In the genomic region with DNA sequence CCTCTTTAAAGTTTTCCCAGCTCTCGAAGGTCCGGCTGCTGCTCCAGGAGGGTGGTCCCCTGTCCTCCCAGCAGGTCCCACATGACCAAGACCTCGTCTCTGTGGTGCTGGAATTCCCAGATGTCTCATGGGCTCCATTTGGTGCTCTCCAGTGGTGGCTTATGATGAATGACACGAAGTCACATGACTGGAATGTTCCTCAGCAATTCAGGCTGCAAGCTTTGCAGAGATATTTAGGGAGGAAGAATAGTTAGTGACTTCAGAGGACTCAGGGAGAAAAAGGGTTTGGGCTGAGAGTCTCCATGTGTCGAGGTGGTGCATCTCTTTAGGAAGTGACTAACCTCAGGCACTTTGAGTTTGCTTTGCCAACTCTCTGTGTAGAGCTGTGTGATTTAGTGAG, we compare ENCODE assay signal across 20 cellular contexts. TPM values are rescaled to one million over a fixed set of nuclear protein-coding genes. Genes with fewer than 3 reads are reported as not detected.
DNase-seq lines count a peak whose midpoint lies in the region; ATAC-seq and TF ChIP-seq lines count a peak whose summit lies in the region.
"Had no signal": no experiment of that assay in that cellular context is flagged by ENCODE, and none has a peak within 500 bp of the region (broad histone marks: within the 10 kb centered on the region; RNA-seq: fewer than 3 reads in every experiment).

No MANE protein-coding gene starts in this region.

- TF ChIP-seq EP300 in Ishikawa (IDR thresholded peaks at IDR 0.05; ENCODE audit: borderline replicate concordance), result no peak

- TF ChIP-seq RAD21 in Ishikawa (IDR thresholded peaks at IDR 0.05; ENCODE audit: low read depth), result no peak

- H2AFZ ChIP-seq in neural progenitor cell (replicated peaks), result no peak overlapping the region
- H2AFZ ChIP-seq: GM23248 had no signal

- no peaks in the 10 kb centered on the region for H3F3A ChIP-seq in neural progenitor cell (ENCODE audit: low read depth)

- ATAC-seq in GM18502 (IDR thresholded peaks at IDR 0.05; ENCODE audit: poor library complexity, unreplicated experiment), result no peak

- H3K27ac ChIP-seq in neural progenitor cell, result no peak overlapping the region
- H3K27ac ChIP-seq: GM23248 had no signal

- H4K20me1 ChIP-seq in neural progenitor cell (ENCODE audit: low read depth), result no peaks in the 10 kb centered on the region

- H3K9me3 ChIP-seq in neural progenitor cell (ENCODE audit: low read depth), result no peaks in the 10 kb centered on the region

- H3K36me3 Mint-ChIP-seq in neural progenitor cell, result no peaks in the 10 kb centered on the region
- no peaks in the 10 kb centered on the region for H3K36me3 Mint-ChIP-seq in T-helper 2 cell treated with Interferon-gamma antibody and Interleukin-4, amounts not matched to agents 5 μg/mL and 100 μg/mL, for 36 hours (ENCODE audit: low read depth)
- peaks cover 1% of the 10 kb centered on the region for H3K36me3 Mint-ChIP-seq in progenitor cell of endocrine pancreas (ENCODE audit: insufficient read depth)
- H3K36me3 Mint-ChIP-seq: CD4-positive, alpha-beta memory T cell had no signal

- no peaks in the 10 kb centered on the region for H3K79me2 ChIP-seq in neural progenitor cell (ENCODE audit: low read depth)

- DNase-seq in left kidney (ENCODE audit: low read depth, low spot score) (peak; percentile 39), neural progenitor cell (ENCODE audit: low spot score) (no peak), AG08396 (ENCODE audit: low spot score) (no peak), progenitor cell of endocrine pancreas (ENCODE audit: low spot score, unreplicated experiment) (no peak)
- no peak for DNase-seq in T-helper 2 cell treated with Interferon-gamma antibody and Interleukin-4, amounts not matched to agents 5 μg/mL and 100 μg/mL, for 36 hours (ENCODE audit: low spot score)
- DNase-seq: C1 segment of cervical spinal cord; Calu3; CD4-positive, alpha-beta memory T cell; COR-L47; DMS53; DMS79 treated with DMSO at 0.1 percent for 48 hours; GF-D8; GM23248; H7; HCEC 1CT had no signal

- no peaks in the 10 kb centered on the region for H3K27me3 ChIP-seq in neural progenitor cell

- peaks cover 8% of the 10 kb centered on the region for H3K27me3 Mint-ChIP-seq in neural progenitor cell (ENCODE audit: insufficient read depth, low read depth)
- no peaks in the 10 kb centered on the region for H3K27me3 Mint-ChIP-seq in T-helper 2 cell treated with Interferon-gamma antibody and Interleukin-4, amounts not matched to agents 5 μg/mL and 100 μg/mL, for 36 hours (ENCODE audit: low read depth)
- peaks cover 37% of the 10 kb centered on the region for H3K27me3 Mint-ChIP-seq in progenitor cell of endocrine pancreas

- H3K9me3 Mint-ChIP-seq in neural progenitor cell (peaks cover 2% of the 10 kb centered on the region), progenitor cell of endocrine pancreas (ENCODE audit: low read depth) (peaks cover 3% of the 10 kb centered on the region)
- H3K9me3 Mint-ChIP-seq in T-helper 2 cell treated with Interferon-gamma antibody and Interleukin-4, amounts not matched to agents 5 μg/mL and 100 μg/mL, for 36 hours, result no peaks in the 10 kb centered on the region
- H3K9me3 Mint-ChIP-seq: CD4-positive, alpha-beta memory T cell had no signal

- H3K4me2 ChIP-seq in neural progenitor cell, result no peak overlapping the region

- no peak overlapping the region for H3K4me3 Mint-ChIP-seq in neural progenitor cell
- H3K4me3 Mint-ChIP-seq in T-helper 2 cell treated with Interferon-gamma antibody and Interleukin-4, amounts not matched to agents 5 μg/mL and 100 μg/mL, for 36 hours, result no peak overlapping the region
- no peak overlapping the region for H3K4me3 Mint-ChIP-seq in progenitor cell of endocrine pancreas (ENCODE audit: low read depth)
- H3K4me3 Mint-ChIP-seq: B cell; CD4-positive, alpha-beta memory T cell had no signal

- H3K4me1 Mint-ChIP-seq in neural progenitor cell (peaks cover 15% of the 10 kb centered on the region), progenitor cell of endocrine pancreas (ENCODE audit: low read depth) (no peaks in the 10 kb centered on the region)
- H3K4me1 Mint-ChIP-seq in T-helper 2 cell treated with Interferon-gamma antibody and Interleukin-4, amounts not matched to agents 5 μg/mL and 100 μg/mL, for 36 hours (ENCODE audit: low read depth), result no peaks in the 10 kb centered on the region
- H3K4me1 Mint-ChIP-seq: B cell; CD4-positive, alpha-beta memory T cell had no signal

- no peaks in the 10 kb centered on the region for H3K4me1 ChIP-seq in neural progenitor cell

- H3K4me3 ChIP-seq in neural progenitor cell, result no peak overlapping the region
- H3K4me3 ChIP-seq: GM23248 had no signal

- H3K36me3 ChIP-seq in neural progenitor cell, result no peaks in the 10 kb centered on the region

- no peak overlapping the region for H3K9ac ChIP-seq in neural progenitor cell
- H3K9ac ChIP-seq: GM23248 had no signal

- TF ChIP-seq CTCF in neural progenitor cell (IDR thresholded peaks at IDR 0.05) (no peak), progenitor cell of endocrine pancreas (IDR thresholded peaks at IDR 0.05; ENCODE audit: unreplicated experiment) (no peak)

- H3K27ac Mint-ChIP-seq in neural progenitor cell (peak overlapping the region; percentile 82), progenitor cell of endocrine pancreas (no peak overlapping the region)
- no peak overlapping the region for H3K27ac Mint-ChIP-seq in T-helper 2 cell treated with Interferon-gamma antibody and Interleukin-4, amounts not matched to agents 5 μg/mL and 100 μg/mL, for 36 hours
- H3K27ac Mint-ChIP-seq: CD4-positive, alpha-beta memory T cell had no signal

TF ChIP-seq in Ishikawa, 13 proteins besides CTCF, POLR2A, EP300 and RAD21:
- TF ChIP-seq TEAD4 (IDR thresholded peaks at IDR 0.05), result no peak
- TF ChIP-seq, protein P1, sequence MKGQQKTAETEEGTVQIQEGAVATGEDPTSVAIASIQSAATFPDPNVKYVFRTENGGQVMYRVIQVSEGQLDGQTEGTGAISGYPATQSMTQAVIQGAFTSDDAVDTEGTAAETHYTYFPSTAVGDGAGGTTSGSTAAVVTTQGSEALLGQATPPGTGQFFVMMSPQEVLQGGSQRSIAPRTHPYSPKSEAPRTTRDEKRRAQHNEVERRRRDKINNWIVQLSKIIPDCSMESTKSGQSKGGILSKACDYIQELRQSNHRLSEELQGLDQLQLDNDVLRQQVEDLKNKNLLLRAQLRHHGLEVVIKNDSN (IDR thresholded peaks at IDR 0.05), result 0 out of 2 replicates have a peak, but pooled peaks have one; percentile 18

RNA-seq across cellular contexts. Expression of a gene that starts 21.5 kb away (rescaled TPM):
- total RNA-seq in neural progenitor cell (ENCODE audit: low replicate concordance), result 0.74 and 0.75 TPM in 2 replicates
- 4.8 and 5.9 TPM in 2 replicates for total RNA-seq in progenitor cell of endocrine pancreas
- total RNA-seq: A172; CD4-positive, alpha-beta memory T cell; Daoy; GM23248 had no signal
